Comparison of ENCODE assay signal across 1 cellular context in genomic region chr16:1991588-1992474, GRCh38.
TF ChIP-seq lines count a peak whose summit lies in the region.

No MANE protein-coding gene starts in this region.

TF ChIP-seq in K562, 482 proteins besides CTCF, POLR2A, EP300 and RAD21 (continued from another document):
- TF ChIP-seq, protein P1, sequence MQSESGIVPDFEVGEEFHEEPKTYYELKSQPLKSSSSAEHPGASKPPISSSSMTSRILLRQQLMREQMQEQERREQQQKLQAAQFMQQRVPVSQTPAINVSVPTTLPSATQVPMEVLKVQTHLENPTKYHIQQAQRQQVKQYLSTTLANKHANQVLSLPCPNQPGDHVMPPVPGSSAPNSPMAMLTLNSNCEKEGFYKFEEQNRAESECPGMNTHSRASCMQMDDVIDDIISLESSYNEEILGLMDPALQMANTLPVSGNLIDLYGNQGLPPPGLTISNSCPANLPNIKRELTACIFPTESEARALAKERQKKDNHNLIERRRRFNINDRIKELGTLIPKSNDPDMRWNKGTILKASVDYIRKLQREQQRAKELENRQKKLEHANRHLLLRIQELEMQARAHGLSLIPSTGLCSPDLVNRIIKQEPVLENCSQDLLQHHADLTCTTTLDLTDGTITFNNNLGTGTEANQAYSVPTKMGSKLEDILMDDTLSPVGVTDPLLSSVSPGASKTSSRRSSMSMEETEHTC (IDR thresholded peaks at IDR 0.05), result no peak
- TF ChIP-seq, protein P2, sequence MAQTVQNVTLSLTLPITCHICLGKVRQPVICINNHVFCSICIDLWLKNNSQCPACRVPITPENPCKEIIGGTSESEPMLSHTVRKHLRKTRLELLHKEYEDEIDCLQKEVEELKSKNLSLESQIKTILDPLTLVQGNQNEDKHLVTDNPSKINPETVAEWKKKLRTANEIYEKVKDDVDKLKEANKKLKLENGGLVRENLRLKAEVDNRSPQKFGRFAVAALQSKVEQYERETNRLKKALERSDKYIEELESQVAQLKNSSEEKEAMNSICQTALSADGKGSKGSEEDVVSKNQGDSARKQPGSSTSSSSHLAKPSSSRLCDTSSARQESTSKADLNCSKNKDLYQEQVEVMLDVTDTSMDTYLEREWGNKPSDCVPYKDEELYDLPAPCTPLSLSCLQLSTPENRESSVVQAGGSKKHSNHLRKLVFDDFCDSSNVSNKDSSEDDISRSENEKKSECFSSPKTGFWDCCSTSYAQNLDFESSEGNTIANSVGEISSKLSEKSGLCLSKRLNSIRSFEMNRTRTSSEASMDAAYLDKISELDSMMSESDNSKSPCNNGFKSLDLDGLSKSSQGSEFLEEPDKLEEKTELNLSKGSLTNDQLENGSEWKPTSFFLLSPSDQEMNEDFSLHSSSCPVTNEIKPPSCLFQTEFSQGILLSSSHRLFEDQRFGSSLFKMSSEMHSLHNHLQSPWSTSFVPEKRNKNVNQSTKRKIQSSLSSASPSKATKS (CRISPR knock-in tag; IDR thresholded peaks at IDR 0.05), result no peak
- no peak for TF ChIP-seq BRF2 (IDR thresholded peaks at IDR 0.05; ENCODE audit: borderline replicate concordance, insufficient read depth, insufficient read length)
- peak; percentile 55; the same call in 1 of the 2 replicates for TF ChIP-seq TARDBP (IDR thresholded peaks at IDR 0.05)
- no peak for TF ChIP-seq MCM2 (IDR thresholded peaks at IDR 0.05; ENCODE audit: low read depth)
- no peak for TF ChIP-seq RFX5 (IDR thresholded peaks at IDR 0.05; ENCODE audit: low read depth, low read length)
- peak in 1 of 2 experiments; percentile 62; a peak in 1 of 3 replicates for TF ChIP-seq CBX3 (IDR thresholded peaks at IDR 0.05; ENCODE audit: borderline replicate concordance in 1 of 2, low read length in 2 of 2)
- TF ChIP-seq, protein P3, sequence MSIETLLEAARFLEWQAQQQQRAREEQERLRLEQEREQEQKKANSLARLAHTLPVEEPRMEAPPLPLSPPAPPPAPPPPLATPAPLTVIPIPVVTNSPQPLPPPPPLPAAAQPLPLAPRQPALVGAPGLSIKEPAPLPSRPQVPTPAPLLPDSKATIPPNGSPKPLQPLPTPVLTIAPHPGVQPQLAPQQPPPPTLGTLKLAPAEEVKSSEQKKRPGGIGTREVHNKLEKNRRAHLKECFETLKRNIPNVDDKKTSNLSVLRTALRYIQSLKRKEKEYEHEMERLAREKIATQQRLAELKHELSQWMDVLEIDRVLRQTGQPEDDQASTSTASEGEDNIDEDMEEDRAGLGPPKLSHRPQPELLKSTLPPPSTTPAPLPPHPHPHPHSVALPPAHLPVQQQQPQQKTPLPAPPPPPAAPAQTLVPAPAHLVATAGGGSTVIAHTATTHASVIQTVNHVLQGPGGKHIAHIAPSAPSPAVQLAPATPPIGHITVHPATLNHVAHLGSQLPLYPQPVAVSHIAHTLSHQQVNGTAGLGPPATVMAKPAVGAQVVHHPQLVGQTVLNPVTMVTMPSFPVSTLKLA (conservative IDR thresholded peaks at IDR 0.05), result no peak
- TF ChIP-seq CBFA2T2 (conservative IDR thresholded peaks at IDR 0.05), result no peak
- TF ChIP-seq NFYB (IDR thresholded peaks at IDR 0.05; ENCODE audit: extremely low read depth, insufficient read length), result no peak
- TF ChIP-seq ZNF239 (CRISPR knock-in tag; IDR thresholded peaks at IDR 0.05), result no peak
- no peak for TF ChIP-seq FOXP1 (CRISPR knock-in tag; IDR thresholded peaks at IDR 0.05)
- TF ChIP-seq, protein P4, sequence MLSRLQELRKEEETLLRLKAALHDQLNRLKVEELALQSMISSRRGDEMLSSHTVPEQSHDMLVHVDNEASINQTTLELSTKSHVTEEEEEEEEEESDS (CRISPR knock-in tag; IDR thresholded peaks at IDR 0.05), result no peak
- no peak for TF ChIP-seq ZNF217 (CRISPR knock-in tag; IDR thresholded peaks at IDR 0.05)
- no peak for TF ChIP-seq TSC22D4 (tag; IDR thresholded peaks at IDR 0.05)
- no peak for TF ChIP-seq MTA2 (IDR thresholded peaks at IDR 0.05; ENCODE audit: low read depth)
- TF ChIP-seq SREBF2 (CRISPR knock-in tag; IDR thresholded peaks at IDR 0.05), result no peak
- no peak for TF ChIP-seq GTF2F1 (IDR thresholded peaks at IDR 0.05; ENCODE audit: low read depth, low read length)
- TF ChIP-seq ZNF75A (CRISPR knock-in tag; IDR thresholded peaks at IDR 0.05), result no peak
- TF ChIP-seq HIVEP1 (CRISPR knock-in tag; IDR thresholded peaks at IDR 0.05), result no peak
- no peak for TF ChIP-seq IRF9 (tag; IDR thresholded peaks at IDR 0.05)
- TF ChIP-seq POLR2G (IDR thresholded peaks at IDR 0.05; ENCODE audit: low read depth, low read length), result peak; percentile 82
- TF ChIP-seq SUPT5H (IDR thresholded peaks at IDR 0.05), result peak; percentile 6
- TF ChIP-seq HMG20B (CRISPR knock-in tag; IDR thresholded peaks at IDR 0.05), result no peak
- TF ChIP-seq TRIM24 (IDR thresholded peaks at IDR 0.05), result no peak
- no peak for TF ChIP-seq ZNF444 (CRISPR knock-in tag; IDR thresholded peaks at IDR 0.05)
- no peak for TF ChIP-seq ZSCAN32 (CRISPR knock-in tag; IDR thresholded peaks at IDR 0.05)
- 0 out of 2 replicates have a peak, but pooled peaks have one; percentile 59 for TF ChIP-seq ZNF282 (CRISPR knock-in tag; IDR thresholded peaks at IDR 0.05)
- peak in 1 of 2 experiments; percentile 43; a peak in 1 of 4 replicates for TF ChIP-seq HDAC1 (IDR thresholded peaks at IDR 0.05)
- TF ChIP-seq EP400 (IDR thresholded peaks at IDR 0.05), result no peak
- TF ChIP-seq, protein P5, sequence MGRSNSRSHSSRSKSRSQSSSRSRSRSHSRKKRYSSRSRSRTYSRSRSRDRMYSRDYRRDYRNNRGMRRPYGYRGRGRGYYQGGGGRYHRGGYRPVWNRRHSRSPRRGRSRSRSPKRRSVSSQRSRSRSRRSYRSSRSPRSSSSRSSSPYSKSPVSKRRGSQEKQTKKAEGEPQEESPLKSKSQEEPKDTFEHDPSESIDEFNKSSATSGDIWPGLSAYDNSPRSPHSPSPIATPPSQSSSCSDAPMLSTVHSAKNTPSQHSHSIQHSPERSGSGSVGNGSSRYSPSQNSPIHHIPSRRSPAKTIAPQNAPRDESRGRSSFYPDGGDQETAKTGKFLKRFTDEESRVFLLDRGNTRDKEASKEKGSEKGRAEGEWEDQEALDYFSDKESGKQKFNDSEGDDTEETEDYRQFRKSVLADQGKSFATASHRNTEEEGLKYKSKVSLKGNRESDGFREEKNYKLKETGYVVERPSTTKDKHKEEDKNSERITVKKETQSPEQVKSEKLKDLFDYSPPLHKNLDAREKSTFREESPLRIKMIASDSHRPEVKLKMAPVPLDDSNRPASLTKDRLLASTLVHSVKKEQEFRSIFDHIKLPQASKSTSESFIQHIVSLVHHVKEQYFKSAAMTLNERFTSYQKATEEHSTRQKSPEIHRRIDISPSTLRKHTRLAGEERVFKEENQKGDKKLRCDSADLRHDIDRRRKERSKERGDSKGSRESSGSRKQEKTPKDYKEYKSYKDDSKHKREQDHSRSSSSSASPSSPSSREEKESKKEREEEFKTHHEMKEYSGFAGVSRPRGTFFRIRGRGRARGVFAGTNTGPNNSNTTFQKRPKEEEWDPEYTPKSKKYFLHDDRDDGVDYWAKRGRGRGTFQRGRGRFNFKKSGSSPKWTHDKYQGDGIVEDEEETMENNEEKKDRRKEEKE (IDR thresholded peaks at IDR 0.05; ENCODE audit: borderline replicate concordance in 1 of 2, control insufficient read depth in 1 of 2, low read depth in 2 of 2, low read length in 1 of 2), result no peak
- TF ChIP-seq TBP (optimal IDR thresholded peaks at IDR 0.05; ENCODE audit: low read depth, low read length), result peak; percentile 25
- no peak for TF ChIP-seq ZKSCAN1 (IDR thresholded peaks at IDR 0.05; ENCODE audit: low read depth, low read length)
- TF ChIP-seq, protein P6, sequence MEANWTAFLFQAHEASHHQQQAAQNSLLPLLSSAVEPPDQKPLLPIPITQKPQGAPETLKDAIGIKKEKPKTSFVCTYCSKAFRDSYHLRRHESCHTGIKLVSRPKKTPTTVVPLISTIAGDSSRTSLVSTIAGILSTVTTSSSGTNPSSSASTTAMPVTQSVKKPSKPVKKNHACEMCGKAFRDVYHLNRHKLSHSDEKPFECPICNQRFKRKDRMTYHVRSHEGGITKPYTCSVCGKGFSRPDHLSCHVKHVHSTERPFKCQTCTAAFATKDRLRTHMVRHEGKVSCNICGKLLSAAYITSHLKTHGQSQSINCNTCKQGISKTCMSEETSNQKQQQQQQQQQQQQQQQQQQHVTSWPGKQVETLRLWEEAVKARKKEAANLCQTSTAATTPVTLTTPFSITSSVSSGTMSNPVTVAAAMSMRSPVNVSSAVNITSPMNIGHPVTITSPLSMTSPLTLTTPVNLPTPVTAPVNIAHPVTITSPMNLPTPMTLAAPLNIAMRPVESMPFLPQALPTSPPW (CRISPR knock-in tag; IDR thresholded peaks at IDR 0.05), result no peak; the same call in 1 of the 2 replicates
- TF ChIP-seq ZEB2 (IDR thresholded peaks at IDR 0.05), result no peak; the same call in 1 of the 2 replicates
- TF ChIP-seq SNRNP70 (optimal IDR thresholded peaks at IDR 0.05; ENCODE audit: low read depth, low read length), result no peak
- TF ChIP-seq, protein P7, sequence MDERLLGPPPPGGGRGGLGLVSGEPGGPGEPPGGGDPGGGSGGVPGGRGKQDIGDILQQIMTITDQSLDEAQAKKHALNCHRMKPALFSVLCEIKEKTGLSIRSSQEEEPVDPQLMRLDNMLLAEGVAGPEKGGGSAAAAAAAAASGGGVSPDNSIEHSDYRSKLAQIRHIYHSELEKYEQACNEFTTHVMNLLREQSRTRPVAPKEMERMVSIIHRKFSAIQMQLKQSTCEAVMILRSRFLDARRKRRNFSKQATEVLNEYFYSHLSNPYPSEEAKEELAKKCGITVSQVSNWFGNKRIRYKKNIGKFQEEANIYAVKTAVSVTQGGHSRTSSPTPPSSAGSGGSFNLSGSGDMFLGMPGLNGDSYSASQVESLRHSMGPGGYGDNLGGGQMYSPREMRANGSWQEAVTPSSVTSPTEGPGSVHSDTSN (CRISPR knock-in tag; IDR thresholded peaks at IDR 0.05; ENCODE audit: low read depth), result no peak
- TF ChIP-seq, protein P7 (tag; conservative IDR thresholded peaks at IDR 0.05; ENCODE audit: low read depth), result no peak
- TF ChIP-seq, protein P8, sequence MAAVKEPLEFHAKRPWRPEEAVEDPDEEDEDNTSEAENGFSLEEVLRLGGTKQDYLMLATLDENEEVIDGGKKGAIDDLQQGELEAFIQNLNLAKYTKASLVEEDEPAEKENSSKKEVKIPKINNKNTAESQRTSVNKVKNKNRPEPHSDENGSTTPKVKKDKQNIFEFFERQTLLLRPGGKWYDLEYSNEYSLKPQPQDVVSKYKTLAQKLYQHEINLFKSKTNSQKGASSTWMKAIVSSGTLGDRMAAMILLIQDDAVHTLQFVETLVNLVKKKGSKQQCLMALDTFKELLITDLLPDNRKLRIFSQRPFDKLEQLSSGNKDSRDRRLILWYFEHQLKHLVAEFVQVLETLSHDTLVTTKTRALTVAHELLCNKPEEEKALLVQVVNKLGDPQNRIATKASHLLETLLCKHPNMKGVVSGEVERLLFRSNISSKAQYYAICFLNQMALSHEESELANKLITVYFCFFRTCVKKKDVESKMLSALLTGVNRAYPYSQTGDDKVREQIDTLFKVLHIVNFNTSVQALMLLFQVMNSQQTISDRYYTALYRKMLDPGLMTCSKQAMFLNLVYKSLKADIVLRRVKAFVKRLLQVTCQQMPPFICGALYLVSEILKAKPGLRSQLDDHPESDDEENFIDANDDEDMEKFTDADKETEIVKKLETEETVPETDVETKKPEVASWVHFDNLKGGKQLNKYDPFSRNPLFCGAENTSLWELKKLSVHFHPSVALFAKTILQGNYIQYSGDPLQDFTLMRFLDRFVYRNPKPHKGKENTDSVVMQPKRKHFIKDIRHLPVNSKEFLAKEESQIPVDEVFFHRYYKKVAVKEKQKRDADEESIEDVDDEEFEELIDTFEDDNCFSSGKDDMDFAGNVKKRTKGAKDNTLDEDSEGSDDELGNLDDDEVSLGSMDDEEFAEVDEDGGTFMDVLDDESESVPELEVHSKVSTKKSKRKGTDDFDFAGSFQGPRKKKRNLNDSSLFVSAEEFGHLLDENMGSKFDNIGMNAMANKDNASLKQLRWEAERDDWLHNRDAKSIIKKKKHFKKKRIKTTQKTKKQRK (IDR thresholded peaks at IDR 0.05; ENCODE audit: borderline replicate concordance, low read depth, low read length), result no peak
- TF ChIP-seq ZNF224 (CRISPR knock-in tag; IDR thresholded peaks at IDR 0.05), result no peak
- TF ChIP-seq PHF20 (IDR thresholded peaks at IDR 0.05; ENCODE audit: partially characterized antibody), result peak; percentile 80
- TF ChIP-seq, protein P9, sequence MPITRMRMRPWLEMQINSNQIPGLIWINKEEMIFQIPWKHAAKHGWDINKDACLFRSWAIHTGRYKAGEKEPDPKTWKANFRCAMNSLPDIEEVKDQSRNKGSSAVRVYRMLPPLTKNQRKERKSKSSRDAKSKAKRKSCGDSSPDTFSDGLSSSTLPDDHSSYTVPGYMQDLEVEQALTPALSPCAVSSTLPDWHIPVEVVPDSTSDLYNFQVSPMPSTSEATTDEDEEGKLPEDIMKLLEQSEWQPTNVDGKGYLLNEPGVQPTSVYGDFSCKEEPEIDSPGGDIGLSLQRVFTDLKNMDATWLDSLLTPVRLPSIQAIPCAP (CRISPR knock-in tag; IDR thresholded peaks at IDR 0.05; ENCODE audit: borderline replicate concordance), result no peak
- TF ChIP-seq IRF2 (CRISPR knock-in tag; IDR thresholded peaks at IDR 0.05), result no peak
TF ChIP-seq in K562: peak in this region for 84.
